Comparison of ENCODE assay signal across 8 cellular contexts in the genomic region with DNA sequence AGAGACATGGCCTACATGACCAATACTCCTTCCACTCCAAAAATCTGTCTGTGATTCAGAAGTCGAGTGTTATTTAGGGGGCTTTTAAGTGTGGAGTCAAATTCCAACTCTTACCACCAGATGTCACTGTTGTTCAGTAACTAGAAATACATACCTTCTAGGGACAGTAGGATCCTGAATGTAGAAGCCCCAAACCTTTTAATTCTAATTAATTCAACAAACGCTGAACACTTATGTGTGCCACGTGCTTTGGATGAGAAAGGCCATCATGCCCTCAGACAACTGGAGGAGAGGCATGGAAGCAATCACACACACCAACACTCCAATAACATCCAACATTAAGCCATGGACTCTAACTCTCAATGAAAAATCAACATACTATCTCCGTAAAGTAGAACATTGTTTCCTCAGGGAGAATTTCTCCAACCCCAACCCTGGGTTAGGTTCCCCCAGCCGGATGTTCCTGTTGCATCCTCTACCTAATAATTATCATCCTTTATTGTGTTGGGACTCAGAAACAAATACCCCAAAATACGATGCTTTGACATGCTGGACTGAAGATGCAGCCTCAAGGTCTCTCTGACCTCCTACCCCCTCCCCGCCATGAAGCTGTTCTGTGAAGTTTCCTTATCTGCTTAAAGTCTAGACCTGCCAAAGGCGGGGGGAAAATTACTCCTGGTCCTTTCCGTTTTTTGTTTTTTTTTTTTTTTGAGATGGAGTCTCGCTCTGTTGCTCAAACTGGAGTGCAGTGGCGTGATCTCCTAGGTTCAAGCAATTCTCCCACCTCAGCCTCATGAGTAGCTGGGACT. TPM values are rescaled to one million over a fixed set of nuclear protein-coding genes. Genes with fewer than 3 reads are reported as not detected.
A peak's percentile ranks its signal among the peaks of the same experiment; 100 is the strongest.
DNase-seq lines count a peak whose midpoint lies in the region; ATAC-seq and TF ChIP-seq lines count a peak whose summit lies in the region.

No MANE protein-coding gene starts in this region.

- H4K20me1 ChIP-seq in OCI-LY3 (ENCODE audit: insufficient read depth, low read length) = no peaks in the 10 kb centered on the region

- H3K4me1 ChIP-seq in HUES48 (ENCODE audit: control insufficient read depth, insufficient read depth, low read length) (peaks cover 4% of the 10 kb centered on the region; the same call in 1 of the 2 replicates), OCI-LY3 (ENCODE audit: low read length) (no peaks in the 10 kb centered on the region), left lung (peaks cover 4 to 16% of the 10 kb centered on the region in 2 donors), thoracic aorta (ENCODE audit: control insufficient read depth in 1 of 2, low read depth in 2 of 2) (peaks cover 0 to 33% of the 10 kb centered on the region in 2 donors)

- no peak overlapping the region for H3K4me3 Mint-ChIP-seq in central memory CD8-positive, alpha-beta T cell

- no peak overlapping the region for H3K27ac Mint-ChIP-seq in central memory CD8-positive, alpha-beta T cell (ENCODE audit: low read depth)

- no peak overlapping the region for H3K4me2 ChIP-seq in OCI-LY3 (ENCODE audit: low read length)

- H3K9me3 ChIP-seq in HUES48 (ENCODE audit: control insufficient read depth, insufficient read depth, low read length) = no peaks in the 10 kb centered on the region
- H3K9me3 ChIP-seq in OCI-LY3 (ENCODE audit: insufficient read depth, low read length) = no peaks in the 10 kb centered on the region
- no peaks in the 10 kb centered on the region for H3K9me3 ChIP-seq in left lung
- H3K9me3 ChIP-seq in thoracic aorta = no peaks in the 10 kb centered on the region

- no peaks in the 10 kb centered on the region for H3K27me3 Mint-ChIP-seq in central memory CD8-positive, alpha-beta T cell

- POLR2A ChIA-PET in BJ (lab: Charles Lee) = no interaction called here

- no peaks in the 10 kb centered on the region for H3K36me3 ChIP-seq in BJ (ENCODE audit: control insufficient read depth, insufficient read depth, low read length)
- H3K36me3 ChIP-seq in HUES48 (ENCODE audit: control insufficient read depth, insufficient read depth, low read length) = peaks cover 26% of the 10 kb centered on the region
- peaks cover 15% of the 10 kb centered on the region for H3K36me3 ChIP-seq in OCI-LY3 (replicated peaks; ENCODE audit: low read depth, low read length)
- H3K36me3 ChIP-seq in left lung = peaks cover 0 to 27% of the 10 kb centered on the region in 2 donors
- no peaks in the 10 kb centered on the region for H3K36me3 ChIP-seq in thoracic aorta

- CTCF ChIA-PET in BJ (lab: Yijun Ruan, JAX) = interaction anchor here (0.7 to 5.5 kb wide), 6 partner anchors 11 to 97 kb away, joined by 3 to 26 read pairs (median 7); no protein-coding TSS in a partner anchor

- H2AFZ ChIP-seq in OCI-LY3 (ENCODE audit: low read depth, low read length) = no peak overlapping the region

- H3K9ac ChIP-seq in HUES48 (ENCODE audit: low read depth, low read length) (no peak overlapping the region), OCI-LY3 (ENCODE audit: low read length) (no peak overlapping the region)

- H3K4me1 Mint-ChIP-seq in central memory CD8-positive, alpha-beta T cell = no peaks in the 10 kb centered on the region

- H3K27me3 ChIP-seq in BJ (ENCODE audit: control insufficient read depth, insufficient read depth, low read length) (no peaks in the 10 kb centered on the region), HUES48 (ENCODE audit: control insufficient read depth, insufficient read depth, low read length) (no peaks in the 10 kb centered on the region), OCI-LY3 (ENCODE audit: low read depth, low read length) (no peaks in the 10 kb centered on the region), left lung (no peaks in the 10 kb centered on the region), thoracic aorta (replicated peaks; ENCODE audit: insufficient read depth) (no peaks in the 10 kb centered on the region)

- no peak for DNase-seq in BJ (ENCODE audit: low read depth)
- DNase-seq in central memory CD8-positive, alpha-beta T cell (ENCODE audit: low spot score in 2 of 2) = peak in 1 of 2 donors; percentile 27
- DNase-seq in left lung = no peak
- DNase-seq in thoracic aorta (ENCODE audit: low spot score) = no peak
- no peak for DNase-seq in activated CD8-positive, alpha-beta memory T cell treated with anti-CD3 and anti-CD28 coated beads, Interleukin-2, amount 50 U/mL, for 48 hours

- ATAC-seq in central memory CD8-positive, alpha-beta T cell (replicated peaks; ENCODE audit: extremely low read depth, poor library complexity, severe bottlenecking) = peak; percentile 67
- ATAC-seq in left lung (peak; percentile 82), thoracic aorta (ENCODE audit: insufficient number of reproducible peaks, low FRiP score, low read depth) (peak; percentile 56)

- peak overlapping the region; percentile 39 for H3K27ac ChIP-seq in HUES48 (ENCODE audit: low read depth, low read length)
- no peak overlapping the region for H3K27ac ChIP-seq in OCI-LY3 (ENCODE audit: low read length)
- no peak overlapping the region for H3K27ac ChIP-seq in left lung
- H3K27ac ChIP-seq in thoracic aorta = peak overlapping the region in 1 of 2 donors; percentile 26

- no peaks in the 10 kb centered on the region for H3K9me3 Mint-ChIP-seq in central memory CD8-positive, alpha-beta T cell

- TF ChIP-seq CTCF in BJ (IDR thresholded peaks at IDR 0.05; ENCODE audit: insufficient read depth, low read depth, low read length) (peak; percentile 68), GM12874 (IDR thresholded peaks at IDR 0.05; ENCODE audit: insufficient read depth, low read depth, low read length) (peak; percentile 59), OCI-LY3 (IDR thresholded peaks at IDR 0.05; ENCODE audit: low read depth, low read length) (peak; percentile 89), left lung (IDR thresholded peaks at IDR 0.05) (peak; percentile 73 to 80), thoracic aorta (IDR thresholded peaks at IDR 0.05) (peak; percentile 78)

- H3K79me2 ChIP-seq in OCI-LY3 (ENCODE audit: low read length) = no peaks in the 10 kb centered on the region

- H3K36me3 Mint-ChIP-seq in central memory CD8-positive, alpha-beta T cell (ENCODE audit: insufficient read depth) = peaks cover 16% of the 10 kb centered on the region

- H3K4me3 ChIP-seq in BJ (ENCODE audit: low read depth, low read length) = no peak overlapping the region
- no peak overlapping the region for H3K4me3 ChIP-seq in HUES48 (ENCODE audit: low read depth, low read length)
- H3K4me3 ChIP-seq in OCI-LY3 (ENCODE audit: low read length) = no peak overlapping the region
- H3K4me3 ChIP-seq in left lung = no peak overlapping the region
- no peak overlapping the region for H3K4me3 ChIP-seq in thoracic aorta

- intact Hi-C loops in left lung (cut with DNase I) = loop anchor here in 1 of 2 donors (2.0 kb wide), 1 partner anchor 100 kb away; no protein-coding TSS in a partner anchor

RNA-seq across cellular contexts. Expression of a gene that starts 8.0 kb away (rescaled TPM):
- polyA plus RNA-seq in BJ (2011; rRNA removed) = 0.16 and 0.18 TPM in 2 replicates
- polyA minus RNA-seq in BJ (2011; rRNA and poly(A)+ RNA removed) = 0.28 TPM in 1 of 2 replicates, not detected in the other
- 1 to 10 TPM in 1 of 2 donors, under 1 TPM in 1; 0.90 to 2.9 TPM for total RNA-seq in left lung
- 1 to 10 TPM; 1.5 to 3.1 TPM for total RNA-seq in thoracic aorta

RNA-seq across cellular contexts. Expression of a gene that starts 23.2 kb away (rescaled TPM):
- 51.1 and 144 TPM in 2 replicates for polyA plus RNA-seq in BJ (2011; rRNA removed)
- polyA minus RNA-seq in BJ (2011; rRNA and poly(A)+ RNA removed) = 12.7 and 17.1 TPM in 2 replicates
- total RNA-seq in left lung (10 to 100 TPM; 81.3 to 95.2 TPM), thoracic aorta (100 to 1,000 TPM; 163 to 169 TPM)

RNA-seq across cellular contexts. Expression of a gene that starts 28.1 kb away (rescaled TPM):
- 0.15 TPM in 1 of 2 replicates, not detected in the other for polyA plus RNA-seq in BJ (2011; rRNA removed)
- polyA minus RNA-seq in BJ (2011; rRNA and poly(A)+ RNA removed) = 0.51 TPM in 1 of 2 replicates, not detected in the other
- 1 to 10 TPM; 2.5 to 7.9 TPM for total RNA-seq in left lung
- 10 to 100 TPM; 10.0 to 11.9 TPM for total RNA-seq in thoracic aorta
